8 cellular contexts compared by ENCODE assay signal in the genomic region with DNA sequence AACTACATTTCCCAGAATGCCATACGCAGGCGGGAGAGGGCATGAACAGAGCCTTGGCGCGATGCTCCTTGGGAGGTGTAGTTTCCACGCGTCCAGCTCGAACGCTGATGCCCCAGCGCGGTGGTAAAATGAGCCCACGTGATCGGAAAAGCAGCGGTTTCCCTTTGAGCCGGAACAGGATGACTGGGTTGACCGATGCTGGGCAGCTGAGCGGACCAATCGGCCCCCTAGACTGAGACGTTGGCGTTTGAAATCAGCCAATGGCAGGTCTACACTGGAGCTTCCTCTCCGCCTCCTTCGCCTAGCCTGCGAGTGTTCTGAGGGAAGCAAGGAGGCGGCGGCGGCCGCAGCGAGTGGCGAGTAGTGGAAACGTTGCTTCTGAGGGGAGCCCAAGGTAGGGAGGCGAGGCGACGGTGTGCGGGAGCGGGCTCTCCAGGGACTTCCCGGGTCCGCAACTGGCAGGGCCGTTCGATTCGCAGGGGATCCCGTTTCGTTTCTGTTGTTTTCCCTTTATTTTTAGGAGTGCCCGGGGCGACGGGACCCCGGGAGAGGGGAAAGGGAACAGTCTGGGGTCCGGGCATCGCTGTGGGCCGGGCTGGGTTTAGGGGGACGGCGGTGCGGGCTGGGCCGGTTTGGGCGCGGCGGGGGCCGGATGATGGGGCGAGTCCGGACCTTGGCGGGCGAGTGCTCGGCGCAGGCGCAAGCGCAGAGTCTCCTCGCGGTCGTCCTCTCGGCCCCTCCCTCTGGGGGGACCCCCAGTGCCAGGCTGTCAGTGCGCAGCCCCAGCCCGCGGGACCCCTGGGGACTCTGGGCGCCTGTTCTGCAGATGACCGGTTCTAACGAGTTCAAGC.
DNase-seq lines count a peak whose midpoint lies in the region; ATAC-seq and TF ChIP-seq lines count a peak whose summit lies in the region.

A gene with protein sequence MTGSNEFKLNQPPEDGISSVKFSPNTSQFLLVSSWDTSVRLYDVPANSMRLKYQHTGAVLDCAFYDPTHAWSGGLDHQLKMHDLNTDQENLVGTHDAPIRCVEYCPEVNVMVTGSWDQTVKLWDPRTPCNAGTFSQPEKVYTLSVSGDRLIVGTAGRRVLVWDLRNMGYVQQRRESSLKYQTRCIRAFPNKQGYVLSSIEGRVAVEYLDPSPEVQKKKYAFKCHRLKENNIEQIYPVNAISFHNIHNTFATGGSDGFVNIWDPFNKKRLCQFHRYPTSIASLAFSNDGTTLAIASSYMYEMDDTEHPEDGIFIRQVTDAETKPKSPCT (plus strand): TSS at position 311 of the 851 bp plus-strand sequence. CDS start 516 bp downstream, at position 827.

- peaks cover 12% of the 10 kb centered on the region for H3K27me3 Mint-ChIP-seq in central memory CD8-positive, alpha-beta T cell

- H3K4me3 ChIP-seq in AG09309 (ENCODE audit: control insufficient read depth, low read depth, low read length): peak within 1 kb of the TSS; percentile 89

- DNase-seq in AG09309 (ENCODE audit: low read depth) (peak; percentile 98), NCI-H446 (lab: John Stamatoyannopoulos, UW) (peak; percentile 93 to 97), iris pigment epithelial cell (ENCODE audit: low read depth) (peak; percentile 100)
- peak; percentile 90 for DNase-seq in activated CD4-positive, CD25-positive, alpha-beta regulatory T cell treated with anti-CD3 and anti-CD28 coated beads, Interleukin-2, amount 50 U/mL, for 16 hours (ENCODE audit: low read depth, low spot score)
- peak; percentile 77 to 88 for DNase-seq in central memory CD8-positive, alpha-beta T cell (ENCODE audit: low spot score in 2 of 2)
- peak; percentile 90 to 94 for DNase-seq in stimulated activated CD4-positive, alpha-beta T cell treated with anti-CD3 and anti-CD28 coated beads, Interleukin-12 subunit alpha, Interleukin-12 subunit beta, amount 100 ng/mL, for 24 hours (ENCODE audit: low read depth in 2 of 2)

- H3K9me3 Mint-ChIP-seq in central memory CD8-positive, alpha-beta T cell: no peaks in the 10 kb centered on the region

- peak within 1 kb of the TSS; percentile 99 for H3K4me3 Mint-ChIP-seq in central memory CD8-positive, alpha-beta T cell

- peak within 1 kb of the TSS; percentile 97 for H3K27ac Mint-ChIP-seq in central memory CD8-positive, alpha-beta T cell (ENCODE audit: low read depth)

- TF ChIP-seq CTCF in AG09309 (IDR thresholded peaks at IDR 0.05; ENCODE audit: control insufficient read depth, insufficient read depth, low read depth, low read length, missing control alignments): no peak

- H3K4me1 Mint-ChIP-seq in central memory CD8-positive, alpha-beta T cell: peaks cover 55% of the 10 kb centered on the region

- H3K36me3 Mint-ChIP-seq in central memory CD8-positive, alpha-beta T cell (ENCODE audit: insufficient read depth): peaks cover 37% of the 10 kb centered on the region

- ATAC-seq in GM19025 (IDR thresholded peaks at IDR 0.05; ENCODE audit: low read depth, unreplicated experiment) (peak; percentile 91), HG03342 (IDR thresholded peaks at IDR 0.05; ENCODE audit: unreplicated experiment) (peak; percentile 91)
- ATAC-seq in central memory CD8-positive, alpha-beta T cell (replicated peaks; ENCODE audit: extremely low read depth, poor library complexity, severe bottlenecking): peak; percentile 92

Comparison
In these comparisons a context has a peak if more than half of its experiments do, and no peak if none do; other contexts are left out.
1. Peak in every context shown above with its lines: DNase-seq, ATAC-seq and H3K4me3 ChIP-seq.